16 cellular contexts compared by ENCODE assay signal in genomic region chr2:64738026-64738425, GRCh38.
A peak's percentile ranks its signal among the peaks of the same experiment; 100 is the strongest.
DNase-seq lines count a peak whose midpoint lies in the region; ATAC-seq, FAIRE-seq and TF ChIP-seq lines count a peak whose summit lies in the region.
"Had no signal": no experiment of that assay in that cellular context is flagged by ENCODE, and none has a peak within 500 bp of the region (broad histone marks: within the 10 kb centered on the region; RNA-seq: fewer than 3 reads in every experiment).

No MANE protein-coding gene starts in this region.

- no peak for DNase-seq in natural killer cell treated with Interleukin-12 subunit alpha and Interleukin-12 subunit beta and Interleukin-15 and Interleukin-18, amount 100 ng/mL, for 72 hours (ENCODE audit: low spot score)
- DNase-seq in natural killer cell, result no peak
- DNase-seq in stimulated activated naive CD8-positive, alpha-beta T cell treated with anti-CD3 and anti-CD28 coated beads, Interleukin-15, amount 100 ng/mL, for 72 hours, result no peak
- no peak for DNase-seq in HUDEP-2 (lab: John Stamatoyannopoulos, UW; ENCODE audit: unreplicated experiment in 76 of 76)
- no peak for DNase-seq in kidney
- no peak for DNase-seq in GM19240 (ENCODE audit: insufficient read length, low spot score)
- DNase-seq: activated effector memory CD4-positive, alpha-beta T cell treated with anti-CD3 and anti-CD28 coated beads, Interleukin-2, amount 50 U/mL, for 16 hours; DMS 273 treated with DMSO at 0.1 percent for 48 hours; left cardiac atrium; naive B cell; NCI-H2107; stimulated activated CD4-positive, alpha-beta T cell treated with anti-CD3 and anti-CD28 coated beads, Interleukin-4, amount 100 ng/mL, for 4 hours had no signal

- no peaks in the 10 kb centered on the region for H3K36me3 ChIP-seq in kidney (ENCODE audit: control insufficient read depth in 1 of 2, insufficient read depth in 2 of 2, low read length in 2 of 2)

- H3K4me3 Mint-ChIP-seq in natural killer cell treated with Interleukin-12 subunit alpha and Interleukin-12 subunit beta and Interleukin-15 and Interleukin-18, amount 100 ng/mL, for 72 hours, result peak overlapping the region; percentile 51
- H3K4me3 Mint-ChIP-seq in natural killer cell, result no peak overlapping the region
- H3K4me3 Mint-ChIP-seq in stimulated activated naive CD8-positive, alpha-beta T cell treated with anti-CD3 and anti-CD28 coated beads, Interleukin-15, amount 100 ng/mL, for 72 hours, result peak overlapping the region; percentile 11 to 47
- H3K4me3 Mint-ChIP-seq: naive B cell had no signal

- peaks cover 3 to 14% of the 10 kb centered on the region in 2 donors for H3K4me1 Mint-ChIP-seq in natural killer cell treated with Interleukin-12 subunit alpha and Interleukin-12 subunit beta and Interleukin-15 and Interleukin-18, amount 100 ng/mL, for 72 hours (ENCODE audit: low read depth in 2 of 2)
- no peaks in the 10 kb centered on the region for H3K4me1 Mint-ChIP-seq in natural killer cell
- H3K4me1 Mint-ChIP-seq in stimulated activated naive CD8-positive, alpha-beta T cell treated with anti-CD3 and anti-CD28 coated beads, Interleukin-15, amount 100 ng/mL, for 72 hours, result peaks cover 67% of the 10 kb centered on the region

- no peaks in the 10 kb centered on the region for H3K4me1 ChIP-seq in kidney (ENCODE audit: control insufficient read depth in 1 of 2, insufficient read depth in 1 of 2, low read depth in 1 of 2, low read length in 2 of 2)

- H3K9me3 ChIP-seq in kidney (ENCODE audit: control insufficient read depth in 1 of 2, low read length in 2 of 2), result no peaks in the 10 kb centered on the region

- TF ChIP-seq CTCF in natural killer cell (IDR thresholded peaks at IDR 0.05) (no peak), kidney (IDR thresholded peaks at IDR 0.05; ENCODE audit: borderline replicate concordance, extremely low read depth, insufficient read depth) (no peak)

- intact Hi-C loops in natural killer cell (cut with micrococcal nuclease), result no loop called here
- intact Hi-C loops in kidney (cut with DNase I), result loop anchor here (5.0 kb wide), 1 partner anchor 76 kb away; no protein-coding TSS in a partner anchor

- no peaks in the 10 kb centered on the region for H3K27me3 Mint-ChIP-seq in natural killer cell treated with Interleukin-12 subunit alpha and Interleukin-12 subunit beta and Interleukin-15 and Interleukin-18, amount 100 ng/mL, for 72 hours
- H3K27me3 Mint-ChIP-seq in natural killer cell (ENCODE audit: low read depth in 2 of 2), result no peaks in the 10 kb centered on the region
- H3K27me3 Mint-ChIP-seq in stimulated activated naive CD8-positive, alpha-beta T cell treated with anti-CD3 and anti-CD28 coated beads, Interleukin-15, amount 100 ng/mL, for 72 hours, result no peaks in the 10 kb centered on the region
- H3K27me3 Mint-ChIP-seq: naive B cell had no signal

- FAIRE-seq in kidney (lab: Jason Lieb, UNC), result no peak

- H3K27ac ChIP-seq in kidney (ENCODE audit: low read depth in 2 of 2, low read length in 2 of 2), result no peak overlapping the region
- H3K27ac ChIP-seq: HL-60, SK-N-MC had no signal

- peak; percentile 56 to 81 for ATAC-seq in natural killer cell treated with Interleukin-12 subunit alpha and Interleukin-12 subunit beta and Interleukin-15 and Interleukin-18, amount 100 ng/mL, for 72 hours
- ATAC-seq in natural killer cell (no peak), HG02610 (IDR thresholded peaks at IDR 0.05; ENCODE audit: unreplicated experiment) (peak; percentile 85), HG03565 (IDR thresholded peaks at IDR 0.05; ENCODE audit: unreplicated experiment) (peak; percentile 57)
- peak; percentile 95 for ATAC-seq in stimulated activated naive CD8-positive, alpha-beta T cell treated with anti-CD3 and anti-CD28 coated beads, Interleukin-15, amount 100 ng/mL, for 72 hours
- ATAC-seq: left cardiac atrium had no signal

- no peak overlapping the region for H3K4me3 ChIP-seq in kidney (ENCODE audit: low read length in 2 of 2)
- H3K4me3 ChIP-seq: SK-N-MC had no signal

- peak overlapping the region in 1 of 2 donors; percentile 70 for H3K27ac Mint-ChIP-seq in natural killer cell treated with Interleukin-12 subunit alpha and Interleukin-12 subunit beta and Interleukin-15 and Interleukin-18, amount 100 ng/mL, for 72 hours
- H3K27ac Mint-ChIP-seq in natural killer cell, result no peak overlapping the region
- peak overlapping the region; percentile 51 to 86 for H3K27ac Mint-ChIP-seq in stimulated activated naive CD8-positive, alpha-beta T cell treated with anti-CD3 and anti-CD28 coated beads, Interleukin-15, amount 100 ng/mL, for 72 hours

- H3K9me3 Mint-ChIP-seq in natural killer cell treated with Interleukin-12 subunit alpha and Interleukin-12 subunit beta and Interleukin-15 and Interleukin-18, amount 100 ng/mL, for 72 hours, result no peaks in the 10 kb centered on the region
- no peaks in the 10 kb centered on the region for H3K9me3 Mint-ChIP-seq in natural killer cell
- no peaks in the 10 kb centered on the region for H3K9me3 Mint-ChIP-seq in stimulated activated naive CD8-positive, alpha-beta T cell treated with anti-CD3 and anti-CD28 coated beads, Interleukin-15, amount 100 ng/mL, for 72 hours
- H3K9me3 Mint-ChIP-seq: naive B cell had no signal

- H3K9ac ChIP-seq in kidney (ENCODE audit: low read length in 2 of 2), result no peak overlapping the region

- H3K36me3 Mint-ChIP-seq in natural killer cell treated with Interleukin-12 subunit alpha and Interleukin-12 subunit beta and Interleukin-15 and Interleukin-18, amount 100 ng/mL, for 72 hours, result no peaks in the 10 kb centered on the region
- no peaks in the 10 kb centered on the region for H3K36me3 Mint-ChIP-seq in natural killer cell

Comparison
In these comparisons a context has a peak if more than half of its experiments do, and no peak if none do; other contexts are left out.
1. ATAC-seq: peak in natural killer cell treated with Interleukin-12 subunit alpha and Interleukin-12 subunit beta and Interleukin-15 and Interleukin-18, amount 100 ng/mL, for 72 hours (2 of 2), HG02610 (single experiment), HG03565 (single experiment) and stimulated activated naive CD8-positive, alpha-beta T cell treated with anti-CD3 and anti-CD28 coated beads, Interleukin-15, amount 100 ng/mL, for 72 hours (single experiment); none in natural killer cell (0 of 3).
2. H3K27ac Mint-ChIP-seq: peak in stimulated activated naive CD8-positive, alpha-beta T cell treated with anti-CD3 and anti-CD28 coated beads, Interleukin-15, amount 100 ng/mL, for 72 hours (2 of 2); none in natural killer cell (0 of 2).